8 cellular contexts compared by ENCODE assay signal in genomic region chr10:102009801-102010425, GRCh38. TPM values are rescaled to one million over a fixed set of nuclear protein-coding genes. Genes with fewer than 3 reads are reported as not detected.
DNase-seq lines count a peak whose midpoint lies in the region; ATAC-seq lines count a peak whose summit lies in the region.

No MANE protein-coding gene starts in this region.

- H3K27ac Mint-ChIP-seq in CD8-positive, alpha-beta memory T cell, result peak overlapping the region in 2 of 8 donors; percentile 66 to 67

- peaks cover 16% of the 10 kb centered on the region for H3K36me3 ChIP-seq in CD8-positive, alpha-beta memory T cell (ENCODE audit: insufficient read depth, low read length)

- CTCF ChIA-PET in CD8-positive, alpha-beta memory T cell (lab: Charles Lee), result interaction anchor here (0.7 to 4.5 kb wide), 11 partner anchors 10 to 231 kb away, joined by 3 to 38 read pairs (median 4); partner anchors contain the start of gene KCNIP2

- H3K9me3 Mint-ChIP-seq in CD8-positive, alpha-beta memory T cell, result no peaks in the 10 kb centered on the region

- no peaks in the 10 kb centered on the region for H3K27me3 Mint-ChIP-seq in CD8-positive, alpha-beta memory T cell

- POLR2A ChIA-PET in CD8-positive, alpha-beta memory T cell (lab: Charles Lee), result no interaction called here

- no peak overlapping the region for H3K27ac ChIP-seq in CD8-positive, alpha-beta memory T cell (ENCODE audit: low read depth, low read length)

- no peaks in the 10 kb centered on the region for H3K27me3 ChIP-seq in CD8-positive, alpha-beta memory T cell (ENCODE audit: insufficient read depth, low read length, poor library complexity, severe bottlenecking)

- H3K9me3 ChIP-seq in CD8-positive, alpha-beta memory T cell (ENCODE audit: low read length), result no peaks in the 10 kb centered on the region

- ATAC-seq in GM19035 (IDR thresholded peaks at IDR 0.05; ENCODE audit: unreplicated experiment), result peak; percentile 60
- no peak for ATAC-seq in GM18868 (IDR thresholded peaks at IDR 0.05; ENCODE audit: unreplicated experiment)

- no peaks in the 10 kb centered on the region for H3K4me1 ChIP-seq in CD8-positive, alpha-beta memory T cell (ENCODE audit: insufficient read depth, low read length)

- H3K36me3 Mint-ChIP-seq in CD8-positive, alpha-beta memory T cell, result peaks cover 11 to 81% (median 17%) of the 10 kb centered on the region in 3 donors

- H3K4me3 Mint-ChIP-seq in CD8-positive, alpha-beta memory T cell, result no peak overlapping the region

- peak; percentile 1 to 50 (median 41) for DNase-seq in CD8-positive, alpha-beta memory T cell
- DNase-seq in NCI-H1105 (lab: John Stamatoyannopoulos, UW), result peak; percentile 22
- peak; percentile 85 for DNase-seq in SW480 (ENCODE audit: low spot score)
- peak; percentile 91 for DNase-seq in cerebellar cortex (ENCODE audit: low spot score)
- peak; percentile 92 for DNase-seq in kidney tubule cell (ENCODE audit: low spot score)
- peak; percentile 4 for DNase-seq in stimulated activated CD8-positive, alpha-beta memory T cell treated with anti-CD3 and anti-CD28 coated beads, Interleukin-15, amount 100 ng/mL, for 1 hour (ENCODE audit: low read depth)

- H3K4me3 ChIP-seq in CD8-positive, alpha-beta memory T cell (ENCODE audit: low read length), result no peak overlapping the region

- peaks cover 0 to 3% (median 0%) of the 10 kb centered on the region in 3 donors for H3K4me1 Mint-ChIP-seq in CD8-positive, alpha-beta memory T cell

RNA-seq across cellular contexts. Expression of gene ARMH3, which starts 46.1 kb away (rescaled TPM):
- total RNA-seq in CD8-positive, alpha-beta memory T cell, result 10 to 100 TPM; 23.1 to 25.7 TPM
- 25.1 TPM for polyA plus RNA-seq in CD8-positive, alpha-beta memory T cell

RNA-seq across cellular contexts. Expression of gene HPS6, which starts 55.2 kb away (rescaled TPM):
- 10 to 100 TPM; 25.3 to 27.0 TPM for total RNA-seq in CD8-positive, alpha-beta memory T cell
- polyA plus RNA-seq in CD8-positive, alpha-beta memory T cell, result 30.4 TPM

Comparison
In these comparisons a context has a peak if more than half of its experiments do, and no peak if none do; other contexts are left out.
1. DNase-seq: peak in every context shown above with its lines; median percentile 92 in kidney tubule cell; 91 in cerebellar cortex; 85 in SW480; 41 in CD8-positive, alpha-beta memory T cell; 22 in NCI-H1105; 4 in stimulated activated CD8-positive, alpha-beta memory T cell treated with anti-CD3 and anti-CD28 coated beads, Interleukin-15, amount 100 ng/mL, for 1 hour.